8 cellular contexts compared by ENCODE assay signal in genomic region chr1:2921970-2922686, GRCh38.
A peak's percentile ranks its signal among the peaks of the same experiment; 100 is the strongest.
DNase-seq lines count a peak whose midpoint lies in the region; ATAC-seq, FAIRE-seq and TF ChIP-seq lines count a peak whose summit lies in the region.

No MANE protein-coding gene starts in this region.

- H3K9ac ChIP-seq in OCI-LY3 (ENCODE audit: low read length) = no peak overlapping the region

- TF ChIP-seq CTCF in D721Med (IDR thresholded peaks at IDR 0.05; ENCODE audit: insufficient read depth, missing control alignments) = peak; percentile 32
- TF ChIP-seq CTCF in OCI-LY3 (IDR thresholded peaks at IDR 0.05; ENCODE audit: low read depth, low read length) = peak; percentile 17; the same call in 1 of the 2 replicates
- TF ChIP-seq CTCF in osteoblast (IDR thresholded peaks at IDR 0.05; ENCODE audit: extremely low read depth, low read depth, low read length) = peak; percentile 27

- H3K27ac Mint-ChIP-seq in activated naive CD4-positive, alpha-beta T cell treated with anti-CD3 and anti-CD28 coated beads, Interleukin-2, amount 10 ng/mL, durations not matched to agents 7 days and 5 days = no peak overlapping the region

- H3K4me2 ChIP-seq in OCI-LY3 (ENCODE audit: low read length) = no peak overlapping the region
- no peak overlapping the region for H3K4me2 ChIP-seq in osteoblast (ENCODE audit: insufficient read depth, low read length)

- no peak for TF ChIP-seq POLR2A in H54 (IDR thresholded peaks at IDR 0.05; ENCODE audit: low read depth, low read length)

- H2AFZ ChIP-seq in OCI-LY3 (ENCODE audit: low read depth, low read length) = no peak overlapping the region
- H2AFZ ChIP-seq in osteoblast (ENCODE audit: low read length) = no peak overlapping the region

- H3K9me3 Mint-ChIP-seq in activated naive CD4-positive, alpha-beta T cell treated with anti-CD3 and anti-CD28 coated beads, Interleukin-2, amount 10 ng/mL, durations not matched to agents 7 days and 5 days = no peaks in the 10 kb centered on the region

- H4K20me1 ChIP-seq in OCI-LY3 (ENCODE audit: insufficient read depth, low read length) (no peaks in the 10 kb centered on the region), osteoblast (ENCODE audit: insufficient read depth, low read length) (no peaks in the 10 kb centered on the region)

- H3K79me2 ChIP-seq in OCI-LY3 (ENCODE audit: low read length) (no peaks in the 10 kb centered on the region), osteoblast (ENCODE audit: insufficient read depth, low read length) (no peaks in the 10 kb centered on the region)

- H3K4me1 ChIP-seq in OCI-LY3 (ENCODE audit: low read length) (no peaks in the 10 kb centered on the region), osteoblast (ENCODE audit: insufficient read depth, low read length) (no peaks in the 10 kb centered on the region)

- H3K27ac ChIP-seq in OCI-LY3 (ENCODE audit: low read length) (no peak overlapping the region), osteoblast (ENCODE audit: low read depth, low read length) (no peak overlapping the region)

- FAIRE-seq in D721Med (lab: Jason Lieb, UNC) = no peak
- no peak for FAIRE-seq in H54 (lab: Jason Lieb, UNC)

- H3K27me3 ChIP-seq in OCI-LY3 (ENCODE audit: low read depth, low read length) = no peaks in the 10 kb centered on the region
- no peaks in the 10 kb centered on the region for H3K27me3 ChIP-seq in osteoblast (ENCODE audit: insufficient read depth, low read length)

- H3K4me1 Mint-ChIP-seq in activated naive CD4-positive, alpha-beta T cell treated with anti-CD3 and anti-CD28 coated beads, Interleukin-2, amount 10 ng/mL, durations not matched to agents 7 days and 5 days = no peaks in the 10 kb centered on the region

- H3K36me3 ChIP-seq in OCI-LY3 (replicated peaks; ENCODE audit: low read depth, low read length) (no peaks in the 10 kb centered on the region), osteoblast (ENCODE audit: insufficient read depth, low read length) (no peaks in the 10 kb centered on the region)

- DNase-seq in D721Med (ENCODE audit: insufficient read length, low spot score) (no peak), osteoblast (ENCODE audit: insufficient read length, low spot score, missing footprints) (no peak), H54 (ENCODE audit: insufficient read length, low spot score) (no peak), GM19238 (ENCODE audit: insufficient read length, low spot score) (no peak), occipital lobe (lab: John Stamatoyannopoulos, UW) (no peak)
- DNase-seq in activated naive CD4-positive, alpha-beta T cell treated with anti-CD3 and anti-CD28 coated beads, Interleukin-2, amount 10 ng/mL, durations not matched to agents 7 days and 5 days = peak; percentile 48

- H3K36me3 Mint-ChIP-seq in activated naive CD4-positive, alpha-beta T cell treated with anti-CD3 and anti-CD28 coated beads, Interleukin-2, amount 10 ng/mL, durations not matched to agents 7 days and 5 days = no peaks in the 10 kb centered on the region

- CTCF ChIA-PET in activated naive CD4-positive, alpha-beta T cell treated with anti-CD3 and anti-CD28 coated beads, Interleukin-2, amount 10 ng/mL, durations not matched to agents 7 days and 5 days (lab: Charles Lee) = interaction anchor here (0.5 to 1.9 kb wide), 2 partner anchors 100 to 345 kb away, joined by 3 to 14 read pairs; no protein-coding TSS in a partner anchor

- no peaks in the 10 kb centered on the region for H3K9me3 ChIP-seq in OCI-LY3 (ENCODE audit: insufficient read depth, low read length)
- H3K9me3 ChIP-seq in osteoblast (ENCODE audit: low read depth, low read length) = no peaks in the 10 kb centered on the region

- no peak for ATAC-seq in HG02840 (IDR thresholded peaks at IDR 0.05; ENCODE audit: low FRiP score, unreplicated experiment)

- no peaks in the 10 kb centered on the region for H3K27me3 Mint-ChIP-seq in activated naive CD4-positive, alpha-beta T cell treated with anti-CD3 and anti-CD28 coated beads, Interleukin-2, amount 10 ng/mL, durations not matched to agents 7 days and 5 days

- H3K4me3 ChIP-seq in OCI-LY3 (ENCODE audit: low read length) (no peak overlapping the region), osteoblast (ENCODE audit: insufficient read depth, low read length) (no peak overlapping the region)

- H3K4me3 Mint-ChIP-seq in activated naive CD4-positive, alpha-beta T cell treated with anti-CD3 and anti-CD28 coated beads, Interleukin-2, amount 10 ng/mL, durations not matched to agents 7 days and 5 days = no peak overlapping the region
